ENCODE assay signal across 1 cellular context in the genomic region with DNA sequence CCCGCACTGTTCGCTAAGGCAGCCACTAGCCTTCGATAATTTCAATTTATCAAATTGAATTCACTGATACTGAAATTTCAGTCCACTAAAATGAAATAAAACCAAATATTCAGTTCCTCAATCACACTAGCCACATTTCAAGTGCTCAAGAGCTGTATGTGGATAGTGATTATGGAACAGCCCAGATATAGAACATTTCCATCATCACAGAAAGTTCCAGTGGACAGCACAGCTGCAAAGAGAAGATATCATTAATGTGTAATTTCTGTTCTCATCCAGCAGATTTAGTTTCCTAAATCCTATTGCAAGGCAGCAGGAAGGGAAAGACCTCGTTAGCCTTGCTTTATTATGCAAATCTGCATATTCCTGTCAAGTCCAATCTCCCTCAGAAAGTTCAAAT.
TF ChIP-seq lines count a peak whose summit lies in the region.

No MANE protein-coding gene starts in this region.

TF ChIP-seq in GM12878, 131 proteins besides CTCF, POLR2A, EP300 and RAD21:
- TF ChIP-seq TBL1XR1 (IDR thresholded peaks at IDR 0.05; ENCODE audit: low read depth, low read length) (0 out of 2 replicates have a peak, but pooled peaks have one; percentile 29), SMAD1 (IDR thresholded peaks at IDR 0.05; ENCODE audit: low read depth, partially characterized antibody) (no peak), ZNF24 (IDR thresholded peaks at IDR 0.05) (no peak), MYB (IDR thresholded peaks at IDR 0.05; ENCODE audit: borderline replicate concordance, low read depth, low read length) (no peak), TARDBP (IDR thresholded peaks at IDR 0.05; ENCODE audit: borderline replicate concordance) (no peak)
- TF ChIP-seq, protein P1, sequence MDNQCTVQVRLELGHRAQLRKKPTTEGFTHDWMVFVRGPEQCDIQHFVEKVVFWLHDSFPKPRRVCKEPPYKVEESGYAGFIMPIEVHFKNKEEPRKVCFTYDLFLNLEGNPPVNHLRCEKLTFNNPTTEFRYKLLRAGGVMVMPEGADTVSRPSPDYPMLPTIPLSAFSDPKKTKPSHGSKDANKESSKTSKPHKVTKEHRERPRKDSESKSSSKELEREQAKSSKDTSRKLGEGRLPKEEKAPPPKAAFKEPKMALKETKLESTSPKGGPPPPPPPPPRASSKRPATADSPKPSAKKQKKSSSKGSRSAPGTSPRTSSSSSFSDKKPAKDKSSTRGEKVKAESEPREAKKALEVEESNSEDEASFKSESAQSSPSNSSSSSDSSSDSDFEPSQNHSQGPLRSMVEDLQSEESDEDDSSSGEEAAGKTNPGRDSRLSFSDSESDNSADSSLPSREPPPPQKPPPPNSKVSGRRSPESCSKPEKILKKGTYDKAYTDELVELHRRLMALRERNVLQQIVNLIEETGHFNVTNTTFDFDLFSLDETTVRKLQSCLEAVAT (IDR thresholded peaks at IDR 0.05), result peak; percentile 0; the same call in 1 of the 2 replicates
